ENCODE assay signal across 8 cellular contexts in genomic region chr1:207495816-207496792, GRCh38. TPM values are rescaled to one million over a fixed set of nuclear protein-coding genes. Genes with fewer than 3 reads are reported as not detected.
DNase-seq lines count a peak whose midpoint lies in the region; ATAC-seq, FAIRE-seq and TF ChIP-seq lines count a peak whose summit lies in the region.

TSS of gene CR1 (plus strand) at chr1:207496157. CDS start at chr1:207496268, 111 bp downstream.

- no peaks in the 10 kb centered on the region for H3F3A ChIP-seq in neural progenitor cell (ENCODE audit: low read depth)

- no peaks in the 10 kb centered on the region for H4K20me1 ChIP-seq in neural progenitor cell (ENCODE audit: low read depth)

- H3K4me2 ChIP-seq in neural progenitor cell = peak within 1 kb of the TSS; percentile 97

- H3K27ac ChIP-seq in ACC112 (ENCODE audit: low read depth, low read length) (no peak within 1 kb of the TSS), esophagus muscularis mucosa (replicated peaks in 1 of 4) (peak within 1 kb of the TSS in 1 of 4 donors; percentile 16), neural progenitor cell (no peak within 1 kb of the TSS), urinary bladder (ENCODE audit: low read depth) (no peak within 1 kb of the TSS)

- H3K27me3 ChIP-seq in ACC112 (ENCODE audit: insufficient read depth, low read length) (peaks cover 88% of the 10 kb centered on the region), esophagus muscularis mucosa (peaks cover 0 to 73% (median 0%) of the 10 kb centered on the region in 4 donors), neural progenitor cell (peaks cover 78% of the 10 kb centered on the region)

- no peak within 1 kb of the TSS for H3K27ac Mint-ChIP-seq in activated CD4-positive, alpha-beta memory T cell treated with anti-CD3 and anti-CD28 coated beads for 36 hours
- no peak within 1 kb of the TSS for H3K27ac Mint-ChIP-seq in neural progenitor cell

- peak; percentile 55 for FAIRE-seq in HTR-8/SVneo (lab: Jason Lieb, UNC)

- peaks cover 29% of the 10 kb centered on the region for H3K27me3 Mint-ChIP-seq in activated CD4-positive, alpha-beta memory T cell treated with anti-CD3 and anti-CD28 coated beads for 36 hours
- H3K27me3 Mint-ChIP-seq in neural progenitor cell (ENCODE audit: insufficient read depth, low read depth) = peaks cover 21% of the 10 kb centered on the region

- WGBS in esophagus muscularis mucosa = 3% methylated on average over 25 of the region's 68 CpGs
- WGBS in urinary bladder = 3% methylated on average over 68 of the region's 68 CpGs

- H3K36me3 ChIP-seq in ACC112 (ENCODE audit: insufficient read depth, low read length) (no peaks in the 10 kb centered on the region), esophagus muscularis mucosa (no peaks in the 10 kb centered on the region), neural progenitor cell (no peaks in the 10 kb centered on the region), urinary bladder (ENCODE audit: insufficient read depth) (no peaks in the 10 kb centered on the region)

- H3K36me3 Mint-ChIP-seq in activated CD4-positive, alpha-beta memory T cell treated with anti-CD3 and anti-CD28 coated beads for 36 hours = no peaks in the 10 kb centered on the region
- H3K36me3 Mint-ChIP-seq in neural progenitor cell = no peaks in the 10 kb centered on the region

- H3K4me1 ChIP-seq in ACC112 (ENCODE audit: control insufficient read depth, insufficient read depth, low read length, unreplicated experiment) = no peaks in the 10 kb centered on the region
- peaks cover 4 to 12% (median 10%) of the 10 kb centered on the region in 4 donors for H3K4me1 ChIP-seq in esophagus muscularis mucosa
- no peaks in the 10 kb centered on the region for H3K4me1 ChIP-seq in neural progenitor cell
- no peaks in the 10 kb centered on the region for H3K4me1 ChIP-seq in urinary bladder (ENCODE audit: insufficient read depth)

- no peak for TF ChIP-seq POLR2A in esophagus muscularis mucosa (IDR thresholded peaks at IDR 0.05; ENCODE audit: low read depth)

- TF ChIP-seq CTCF in esophagus muscularis mucosa (IDR thresholded peaks at IDR 0.05) (no peak), neural progenitor cell (IDR thresholded peaks at IDR 0.05) (no peak)

- H3K9me3 ChIP-seq in esophagus muscularis mucosa (no peaks in the 10 kb centered on the region), neural progenitor cell (ENCODE audit: low read depth) (no peaks in the 10 kb centered on the region)

- no peak within 1 kb of the TSS for H2AFZ ChIP-seq in ACC112 (ENCODE audit: low read length, unreplicated experiment)
- peak within 1 kb of the TSS; percentile 87 for H2AFZ ChIP-seq in neural progenitor cell (replicated peaks)

- H3K4me3 ChIP-seq in ACC112 (ENCODE audit: low read depth, low read length) = peak within 1 kb of the TSS; percentile 43
- peak within 1 kb of the TSS; percentile 37 to 57 (median 42) for H3K4me3 ChIP-seq in esophagus muscularis mucosa
- H3K4me3 ChIP-seq in neural progenitor cell = peak within 1 kb of the TSS; percentile 70
- peak within 1 kb of the TSS; percentile 33 for H3K4me3 ChIP-seq in urinary bladder (ENCODE audit: low read depth, low read length)

- H3K4me3 Mint-ChIP-seq in activated CD4-positive, alpha-beta memory T cell treated with anti-CD3 and anti-CD28 coated beads for 36 hours = peak within 1 kb of the TSS; percentile 45
- H3K4me3 Mint-ChIP-seq in neural progenitor cell = peak within 1 kb of the TSS; percentile 85

- no peak within 1 kb of the TSS for H3K9ac ChIP-seq in neural progenitor cell

- TF ChIP-seq EP300 in esophagus muscularis mucosa (IDR thresholded peaks at IDR 0.05) = no peak

- peak; percentile 62 for ATAC-seq in GM19351 (IDR thresholded peaks at IDR 0.05; ENCODE audit: unreplicated experiment)

- peaks cover 21% of the 10 kb centered on the region for H3K4me1 Mint-ChIP-seq in activated CD4-positive, alpha-beta memory T cell treated with anti-CD3 and anti-CD28 coated beads for 36 hours (ENCODE audit: low read depth)
- H3K4me1 Mint-ChIP-seq in neural progenitor cell = peaks cover 8% of the 10 kb centered on the region

- H3K79me2 ChIP-seq in ACC112 (ENCODE audit: control insufficient read depth, insufficient read depth, low read length, unreplicated experiment) (no peaks in the 10 kb centered on the region), neural progenitor cell (ENCODE audit: low read depth) (no peaks in the 10 kb centered on the region)

- POLR2A ChIA-PET in activated CD4-positive, alpha-beta memory T cell treated with anti-CD3 and anti-CD28 coated beads for 36 hours (lab: Charles Lee) = no interaction called here

- H3K9me3 Mint-ChIP-seq in activated CD4-positive, alpha-beta memory T cell treated with anti-CD3 and anti-CD28 coated beads for 36 hours = peaks cover 2% of the 10 kb centered on the region
- H3K9me3 Mint-ChIP-seq in neural progenitor cell = no peaks in the 10 kb centered on the region

- intact Hi-C loops in activated CD4-positive, alpha-beta memory T cell treated with anti-CD3 and anti-CD28 coated beads for 36 hours (cut with micrococcal nuclease) = no loop called here
- intact Hi-C loops in esophagus muscularis mucosa (cut with DNase I) = no loop called here

- DNase-seq in HTR-8/SVneo (ENCODE audit: insufficient read length, low spot score) (no peak), esophagus muscularis mucosa (ENCODE audit: extremely low spot score) (no peak), neural progenitor cell (ENCODE audit: low spot score) (peak; percentile 65), RKO (ENCODE audit: low spot score) (no peak)
- peak; percentile 25 for DNase-seq in activated CD4-positive, alpha-beta memory T cell treated with anti-CD3 and anti-CD28 coated beads for 36 hours

- CTCF ChIA-PET in activated CD4-positive, alpha-beta memory T cell treated with anti-CD3 and anti-CD28 coated beads for 36 hours (lab: Charles Lee) = interaction anchor here (4.5 kb wide), 1 partner anchor 413 kb away, joined by 62 read pairs; no protein-coding TSS in a partner anchor

RNA-seq across cellular contexts. Expression of gene CR1, which starts in this region (rescaled TPM):
- total RNA-seq in activated CD4-positive, alpha-beta memory T cell treated with anti-CD3 and anti-CD28 coated beads for 36 hours = not detected
- total RNA-seq in esophagus muscularis mucosa = 10 to 100 TPM in 1 of 4 donors, 1 to 10 TPM in 2, under 1 TPM in 1; 0.92 to 12.1 (median 2.6) TPM
- total RNA-seq in neural progenitor cell (ENCODE audit: low replicate concordance) = not detected in 2 replicates
- 6.7 TPM for total RNA-seq in urinary bladder
- polyA plus RNA-seq in urinary bladder = 1.7 TPM

Comparison
In these comparisons a context has a peak if more than half of its experiments do, and no peak if none do; other contexts are left out.
1. Peak in DNase-seq in activated CD4-positive, alpha-beta memory T cell treated with anti-CD3 and anti-CD28 coated beads for 36 hours; RNA of the gene not detected or under 1 TPM.
2. Peak in DNase-seq, H3K4me3 ChIP-seq and H3K4me2 ChIP-seq in neural progenitor cell; RNA of the gene not detected or under 1 TPM.